8 cellular contexts compared by ENCODE assay signal in genomic region chr17:7307686-7308624, GRCh38. TPM values are rescaled to one million over a fixed set of nuclear protein-coding genes. Genes with fewer than 3 reads are reported as not detected.
DNase-seq lines count a peak whose midpoint lies in the region; ATAC-seq and FAIRE-seq lines count a peak whose summit lies in the region.

No MANE protein-coding gene starts in this region.

- no peaks in the 10 kb centered on the region for H3K9me3 ChIP-seq in ES-I3 (ENCODE audit: control insufficient read depth, insufficient read depth, low read length)

- peaks cover 5% of the 10 kb centered on the region; the same call in 1 of the 2 replicates for H3K4me1 ChIP-seq in ES-I3 (ENCODE audit: insufficient read depth, low read length)

- H3K9ac ChIP-seq in ES-I3 (ENCODE audit: low read depth, low read length) = peak overlapping the region; percentile 98

- peaks cover 27% of the 10 kb centered on the region for H3K36me3 ChIP-seq in ES-I3 (ENCODE audit: insufficient read depth, low read length)

- no peak for DNase-seq in HTR-8/SVneo (ENCODE audit: insufficient read length, low spot score)
- DNase-seq in activated CD4-positive, alpha-beta T cell treated with anti-CD3 and anti-CD28 coated beads for 4 hours = peak; percentile 44 to 53
- peak; percentile 48 for DNase-seq in effector CD4-positive, alpha-beta T cell
- DNase-seq in lung microvascular endothelial cell (ENCODE audit: low read depth in 2 of 2) = peak; percentile 48 to 55
- peak; percentile 62 for DNase-seq in stimulated activated naive CD8-positive, alpha-beta T cell treated with anti-CD3 and anti-CD28 coated beads, Interleukin-15, Interleukin-2, amounts not matched to agents 100 U/mL and 50 U/mL, for 24 hours
- DNase-seq in cerebellar cortex (ENCODE audit: low spot score) = no peak
- no peak for DNase-seq in NCI-H128 (lab: John Stamatoyannopoulos, UW; ENCODE audit: unreplicated experiment)

- ATAC-seq in stimulated activated naive CD8-positive, alpha-beta T cell treated with anti-CD3 and anti-CD28 coated beads, Interleukin-15, Interleukin-2, amounts not matched to agents 100 U/mL and 50 U/mL, for 24 hours = no peak

- peak; percentile 36 for FAIRE-seq in HTR-8/SVneo (lab: Jason Lieb, UNC)

RNA-seq across cellular contexts. Expression of gene EIF5A, which starts 0.5 kb away (rescaled TPM):
- total RNA-seq in lung microvascular endothelial cell = 385 and 487 TPM in 2 replicates

RNA-seq across cellular contexts. Expression of gene GPS2, which starts 7.2 kb away (rescaled TPM):
- 22.9 and 33.5 TPM in 2 replicates for total RNA-seq in lung microvascular endothelial cell

RNA-seq across cellular contexts. Expression of gene YBX2, which starts 13.5 kb away (rescaled TPM):
- under 0.01 TPM in 2 replicates for total RNA-seq in lung microvascular endothelial cell

RNA-seq across cellular contexts. Expression of gene NEURL4, which starts 21.2 kb away (rescaled TPM):
- total RNA-seq in lung microvascular endothelial cell = 7.4 and 13.1 TPM in 2 replicates

RNA-seq across cellular contexts. Expression of gene SLC2A4, which starts 26.4 kb away (rescaled TPM):
- total RNA-seq in lung microvascular endothelial cell = 0.22 and 0.60 TPM in 2 replicates

Comparison
In these comparisons a context has a peak if more than half of its experiments do, and no peak if none do; other contexts are left out.
1. DNase-seq: peak in activated CD4-positive, alpha-beta T cell treated with anti-CD3 and anti-CD28 coated beads for 4 hours (2 of 2), effector CD4-positive, alpha-beta T cell (single experiment), lung microvascular endothelial cell (2 of 2) and stimulated activated naive CD8-positive, alpha-beta T cell treated with anti-CD3 and anti-CD28 coated beads, Interleukin-15, Interleukin-2, amounts not matched to agents 100 U/mL and 50 U/mL, for 24 hours (single experiment); none in HTR-8/SVneo (single experiment), cerebellar cortex (single experiment) and NCI-H128 (single experiment).